In the genomic region with DNA sequence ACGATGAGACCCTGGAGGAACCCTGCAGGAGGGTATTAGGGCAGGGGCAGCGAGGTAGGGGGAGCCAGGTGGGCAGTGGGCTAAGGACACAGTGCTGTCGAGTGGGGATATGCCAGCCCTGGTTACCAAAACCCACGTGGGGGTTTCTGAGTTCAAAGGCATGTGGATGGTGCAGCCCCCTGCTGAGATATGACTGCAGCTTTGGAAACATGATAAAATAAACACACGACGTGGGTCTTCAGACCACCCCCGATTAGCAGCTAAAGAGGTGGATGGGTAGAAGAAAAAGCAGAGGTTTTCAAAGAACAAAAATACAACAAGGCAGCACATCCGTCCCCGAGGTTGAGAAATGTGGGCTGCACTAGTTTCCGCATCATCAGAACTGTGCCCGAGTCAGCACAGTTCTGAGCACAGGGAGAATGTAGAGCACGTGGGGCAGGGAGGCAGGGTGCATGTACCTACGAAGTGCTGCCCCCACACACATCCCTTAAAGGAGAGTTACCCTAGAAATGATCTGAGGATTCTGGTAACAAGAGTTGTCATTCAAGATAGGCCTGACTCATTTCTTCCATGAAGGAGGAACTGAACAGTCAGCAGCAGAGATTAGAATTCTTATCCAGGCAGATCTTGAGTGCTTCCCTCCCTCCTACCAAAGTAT, we compare ENCODE assay signal across 11 cellular contexts.
DNase-seq lines count a peak whose midpoint lies in the region; ATAC-seq and TF ChIP-seq lines count a peak whose summit lies in the region.
"Had no signal": no experiment of that assay in that cellular context is flagged by ENCODE, and none has a peak within 500 bp of the region (broad histone marks: within the 10 kb centered on the region; RNA-seq: fewer than 3 reads in every experiment).

No MANE protein-coding gene starts in this region.

- no peak overlapping the region for H2AFZ ChIP-seq in GM23248

- ATAC-seq in HG02973 (IDR thresholded peaks at IDR 0.05; ENCODE audit: unreplicated experiment) (no peak), GM18873 (IDR thresholded peaks at IDR 0.05; ENCODE audit: low FRiP score, unreplicated experiment) (no peak)

- H3K27ac ChIP-seq in GM23248 (no peak overlapping the region), ovary (no peak overlapping the region)
- H3K27ac ChIP-seq: dorsolateral prefrontal cortex had no signal

- no peaks in the 10 kb centered on the region for H4K20me1 ChIP-seq in GM23248 (ENCODE audit: insufficient read depth)

- TF ChIP-seq CTCF in cardiac fibroblast (IDR thresholded peaks at IDR 0.05; ENCODE audit: low read depth, low read length) = no peak
- TF ChIP-seq CTCF in ovary (IDR thresholded peaks at IDR 0.05) = no peak

- H3K9ac ChIP-seq in GM23248 = no peak overlapping the region

- H3K4me2 ChIP-seq in GM23248 (ENCODE audit: unreplicated experiment) = no peak overlapping the region

- POLR2A ChIA-PET in HEK293T (lab: Yijun Ruan, JAX) = no interaction called here

- H3K27me3 ChIP-seq in GM23248 (replicated peaks; ENCODE audit: insufficient read depth) (peaks cover 25% of the 10 kb centered on the region), ovary (no peaks in the 10 kb centered on the region)

- H3K9me3 ChIP-seq in GM23248 (ENCODE audit: low read depth) = no peaks in the 10 kb centered on the region
- H3K9me3 ChIP-seq in ovary = no peaks in the 10 kb centered on the region

- no peak overlapping the region for H3K4me3 ChIP-seq in GM23248
- H3K4me3 ChIP-seq in cardiac fibroblast (replicated peaks in 1 of 2; ENCODE audit: low read depth in 2 of 2, low read length in 2 of 2) = no peak overlapping the region
- H3K4me3 ChIP-seq in ovary = no peak overlapping the region
- H3K4me3 ChIP-seq: dorsolateral prefrontal cortex had no signal

- no peak for TF ChIP-seq POLR2A in ovary (IDR thresholded peaks at IDR 0.05)

- WGBS in GM23248 (ENCODE audit: low coverage in 1 of 2, low lambda C conversion rate in 2 of 2, missing lambda C conversion rate in 2 of 2), 2 experiments = 61 to 63% methylated on average over 13 of the region's 13 CpGs
- 55 to 61% (median 61%) methylated on average over 13 of the region's 13 CpGs for WGBS in ovary, 3 donors

- TF ChIP-seq EP300 in ovary (IDR thresholded peaks at IDR 0.05) = no peak

- in situ Hi-C loops in GM23248 (cut with MboI) = no loop called here

- H3K36me3 ChIP-seq in GM23248 (ENCODE audit: low read depth) (no peaks in the 10 kb centered on the region), ovary (no peaks in the 10 kb centered on the region)

- H3K4me1 ChIP-seq in GM23248 (ENCODE audit: insufficient read depth) = no peaks in the 10 kb centered on the region
- H3K4me1 ChIP-seq in ovary (ENCODE audit: insufficient read depth) = no peaks in the 10 kb centered on the region

- intact Hi-C loops in ovary (cut with DNase I) = no loop called here

- H3K9me2 ChIP-seq in GM23248 (ENCODE audit: insufficient read depth) = no peaks in the 10 kb centered on the region

- H3K79me2 ChIP-seq in GM23248 (ENCODE audit: insufficient read depth) = no peaks in the 10 kb centered on the region

- H3F3A ChIP-seq in GM23248 (ENCODE audit: insufficient read depth) = no peaks in the 10 kb centered on the region

- CTCF ChIA-PET in HEK293T (lab: Yijun Ruan, JAX) = no interaction called here

- DNase-seq in GM23248 (peak; percentile 68), cardiac fibroblast (ENCODE audit: low read depth in 2 of 2) (peak; percentile 23 to 41), ovary (no peak), HEK293T (ENCODE audit: extremely low spot score) (no peak)
- DNase-seq in activated CD4-positive, alpha-beta T cell treated with anti-CD3 and anti-CD28 coated beads, Interleukin-2, amount 50 U/mL, for 24 hours (ENCODE audit: low read depth in 1 of 2, low spot score in 1 of 2) = peak; percentile 14 to 37
- DNase-seq in stimulated activated CD4-positive, alpha-beta T cell treated with anti-CD3 and anti-CD28 coated beads, Interleukin-4, amount 100 ng/mL, for 24 hours = peak; percentile 56
- DNase-seq: mesendoderm, Right ventricle myocardium superior had no signal

TF ChIP-seq in HEK293T, 16 proteins besides CTCF, POLR2A, EP300 and RAD21:
- TF ChIP-seq ARNT (IDR thresholded peaks at IDR 0.05) (no peak), TARDBP (IDR thresholded peaks at IDR 0.05) (no peak), L3MBTL2 (conservative IDR thresholded peaks at IDR 0.05) (no peak), CTBP1 (IDR thresholded peaks at IDR 0.05; ENCODE audit: borderline replicate concordance) (no peak), SUZ12 (IDR thresholded peaks at IDR 0.05) (no peak), LEF1 (IDR thresholded peaks at IDR 0.05; ENCODE audit: borderline replicate concordance) (no peak), BHLHE40 (IDR thresholded peaks at IDR 0.05; ENCODE audit: borderline replicate concordance) (no peak), FOXM1 (IDR thresholded peaks at IDR 0.05; ENCODE audit: borderline replicate concordance) (no peak), FOXK2 (IDR thresholded peaks at IDR 0.05) (no peak), ZNF384 (IDR thresholded peaks at IDR 0.05) (no peak), FOXA1 (IDR thresholded peaks at IDR 0.05) (no peak), NFRKB (IDR thresholded peaks at IDR 0.05) (no peak), HDGF (IDR thresholded peaks at IDR 0.05; ENCODE audit: borderline replicate concordance) (no peak), ELF4 (IDR thresholded peaks at IDR 0.05) (no peak)
- TF ChIP-seq, protein P1, sequence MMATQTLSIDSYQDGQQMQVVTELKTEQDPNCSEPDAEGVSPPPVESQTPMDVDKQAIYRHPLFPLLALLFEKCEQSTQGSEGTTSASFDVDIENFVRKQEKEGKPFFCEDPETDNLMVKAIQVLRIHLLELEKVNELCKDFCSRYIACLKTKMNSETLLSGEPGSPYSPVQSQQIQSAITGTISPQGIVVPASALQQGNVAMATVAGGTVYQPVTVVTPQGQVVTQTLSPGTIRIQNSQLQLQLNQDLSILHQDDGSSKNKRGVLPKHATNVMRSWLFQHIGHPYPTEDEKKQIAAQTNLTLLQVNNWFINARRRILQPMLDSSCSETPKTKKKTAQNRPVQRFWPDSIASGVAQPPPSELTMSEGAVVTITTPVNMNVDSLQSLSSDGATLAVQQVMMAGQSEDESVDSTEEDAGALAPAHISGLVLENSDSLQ (IDR thresholded peaks at IDR 0.05) = no peak

Comparison
In these comparisons a context has a peak if more than half of its experiments do, and no peak if none do; other contexts are left out.
1. DNase-seq: peak in GM23248 (single experiment), activated CD4-positive, alpha-beta T cell treated with anti-CD3 and anti-CD28 coated beads, Interleukin-2, amount 50 U/mL, for 24 hours (2 of 2), cardiac fibroblast (2 of 2) and stimulated activated CD4-positive, alpha-beta T cell treated with anti-CD3 and anti-CD28 coated beads, Interleukin-4, amount 100 ng/mL, for 24 hours (single experiment); none in ovary (0 of 5) and HEK293T (single experiment).